ENCODE assay signal across 19 cellular contexts in genomic region chr2:233440714-233441113, GRCh38.
A peak's percentile ranks its signal among the peaks of the same experiment; 100 is the strongest.
DNase-seq lines count a peak whose midpoint lies in the region; ATAC-seq, FAIRE-seq and TF ChIP-seq lines count a peak whose summit lies in the region.
"Had no signal": no experiment of that assay in that cellular context is flagged by ENCODE, and none has a peak within 500 bp of the region (broad histone marks: within the 10 kb centered on the region; RNA-seq: fewer than 3 reads in every experiment).

No MANE protein-coding gene starts in this region.

- no peak overlapping the region for H3K4me3 ChIP-seq in CD8-positive, alpha-beta memory T cell (ENCODE audit: low read length)

- H3K36me3 Mint-ChIP-seq in T-helper 2 cell treated with Interferon-gamma antibody and Interleukin-4, amounts not matched to agents 5 μg/mL and 100 μg/mL, for 36 hours (ENCODE audit: low read depth), result peaks cover 52% of the 10 kb centered on the region
- peaks cover 7 to 97% (median 19%) of the 10 kb centered on the region in 3 donors for H3K36me3 Mint-ChIP-seq in CD8-positive, alpha-beta memory T cell
- peaks cover 23% of the 10 kb centered on the region for H3K36me3 Mint-ChIP-seq in activated naive CD8-positive, alpha-beta T cell treated with anti-CD3 and anti-CD28 coated beads for 36 hours
- peaks cover 29% of the 10 kb centered on the region for H3K36me3 Mint-ChIP-seq in osteocyte (ENCODE audit: unreplicated experiment)

- H3K36me3 ChIP-seq in CD8-positive, alpha-beta memory T cell (ENCODE audit: insufficient read depth, low read length), result peaks cover 60% of the 10 kb centered on the region

- DNase-seq in T-helper 2 cell treated with Interferon-gamma antibody and Interleukin-4, amounts not matched to agents 5 μg/mL and 100 μg/mL, for 36 hours (ENCODE audit: low spot score), result no peak
- DNase-seq in T-helper 2 cell (no peak), osteocyte (ENCODE audit: extremely low spot score, unreplicated experiment) (no peak), GM12891 (ENCODE audit: insufficient read length, low spot score) (no peak), hepatic stellate cell (ENCODE audit: low spot score) (no peak)
- peak in 1 of 5 donors; percentile 28 for DNase-seq in CD8-positive, alpha-beta memory T cell
- DNase-seq in activated naive CD8-positive, alpha-beta T cell treated with anti-CD3 and anti-CD28 coated beads for 36 hours, result no peak
- DNase-seq: activated CD4-positive, alpha-beta T cell treated with anti-CD3 and anti-CD28 coated beads, Interleukin-2, amount 50 U/mL, for 1 hour; activated T-cell treated with anti-CD3 and anti-CD28 coated beads, Interleukin-2, amount 50 U/mL, for 48 hours; BE2C; central memory CD4-positive, alpha-beta T cell; effector CD8-positive, alpha-beta T cell; HCEC 1CT; NCI-H1417; NCI-H526 treated with DMSO at 0.1 percent for 48 hours had no signal

- H3K4me3 Mint-ChIP-seq in T-helper 2 cell treated with Interferon-gamma antibody and Interleukin-4, amounts not matched to agents 5 μg/mL and 100 μg/mL, for 36 hours, result no peak overlapping the region
- peak overlapping the region in 1 of 7 donors; percentile 27 for H3K4me3 Mint-ChIP-seq in CD8-positive, alpha-beta memory T cell
- H3K4me3 Mint-ChIP-seq in activated naive CD8-positive, alpha-beta T cell treated with anti-CD3 and anti-CD28 coated beads for 36 hours, result no peak overlapping the region
- no peak overlapping the region for H3K4me3 Mint-ChIP-seq in osteocyte (ENCODE audit: unreplicated experiment)

- ATAC-seq in GM18907 (IDR thresholded peaks at IDR 0.05; ENCODE audit: unreplicated experiment), result no peak

- no peaks in the 10 kb centered on the region for H3K27me3 Mint-ChIP-seq in T-helper 2 cell treated with Interferon-gamma antibody and Interleukin-4, amounts not matched to agents 5 μg/mL and 100 μg/mL, for 36 hours (ENCODE audit: low read depth)
- no peaks in the 10 kb centered on the region for H3K27me3 Mint-ChIP-seq in CD8-positive, alpha-beta memory T cell
- no peaks in the 10 kb centered on the region for H3K27me3 Mint-ChIP-seq in activated naive CD8-positive, alpha-beta T cell treated with anti-CD3 and anti-CD28 coated beads for 36 hours
- H3K27me3 Mint-ChIP-seq in osteocyte (ENCODE audit: unreplicated experiment), result no peaks in the 10 kb centered on the region

- FAIRE-seq in GM12891 (lab: Jason Lieb, UNC), result no peak
- FAIRE-seq: G401.6 had no signal

- no peak overlapping the region for H3K27ac ChIP-seq in CD8-positive, alpha-beta memory T cell (ENCODE audit: low read depth, low read length)
- H3K27ac ChIP-seq: 22Rv1, parathyroid adenoma had no signal

- POLR2A ChIA-PET in CD8-positive, alpha-beta memory T cell (lab: Charles Lee), result no interaction called here

- H3K4me1 Mint-ChIP-seq in T-helper 2 cell treated with Interferon-gamma antibody and Interleukin-4, amounts not matched to agents 5 μg/mL and 100 μg/mL, for 36 hours (ENCODE audit: low read depth), result peaks cover 8% of the 10 kb centered on the region
- peaks cover 11 to 29% (median 15%) of the 10 kb centered on the region in 3 donors for H3K4me1 Mint-ChIP-seq in CD8-positive, alpha-beta memory T cell
- H3K4me1 Mint-ChIP-seq in activated naive CD8-positive, alpha-beta T cell treated with anti-CD3 and anti-CD28 coated beads for 36 hours, result peaks cover 24% of the 10 kb centered on the region
- H3K4me1 Mint-ChIP-seq in osteocyte (ENCODE audit: unreplicated experiment), result peaks cover 10% of the 10 kb centered on the region

- no peak for TF ChIP-seq POLR2A in GM12891 (IDR thresholded peaks at IDR 0.05; ENCODE audit: low read depth, low read length)

- CTCF ChIA-PET in CD8-positive, alpha-beta memory T cell (lab: Charles Lee), result interaction anchor here (1.1 to 8.8 kb wide), 4 partner anchors 17 to 56 kb away, joined by 4 to 239 read pairs (median 4); no protein-coding TSS in a partner anchor

- H3K9me3 ChIP-seq in CD8-positive, alpha-beta memory T cell (ENCODE audit: low read length), result no peaks in the 10 kb centered on the region
- H3K9me3 ChIP-seq: BE2C had no signal

- TF ChIP-seq CTCF in osteocyte (IDR thresholded peaks at IDR 0.05), result no peak

- peaks cover 13% of the 10 kb centered on the region for H3K4me1 ChIP-seq in CD8-positive, alpha-beta memory T cell (ENCODE audit: insufficient read depth, low read length)
- H3K4me1 ChIP-seq: BE2C, parathyroid adenoma had no signal

- no peaks in the 10 kb centered on the region for H3K27me3 ChIP-seq in CD8-positive, alpha-beta memory T cell (ENCODE audit: insufficient read depth, low read length, poor library complexity, severe bottlenecking)
- H3K27me3 ChIP-seq: BE2C had no signal

- peak overlapping the region; percentile 78 for H3K27ac Mint-ChIP-seq in T-helper 2 cell treated with Interferon-gamma antibody and Interleukin-4, amounts not matched to agents 5 μg/mL and 100 μg/mL, for 36 hours
- peak overlapping the region in 5 of 8 donors; percentile 50 to 95 (median 58) for H3K27ac Mint-ChIP-seq in CD8-positive, alpha-beta memory T cell
- H3K27ac Mint-ChIP-seq in activated naive CD8-positive, alpha-beta T cell treated with anti-CD3 and anti-CD28 coated beads for 36 hours, result peak overlapping the region; percentile 49
- peak overlapping the region; percentile 77 for H3K27ac Mint-ChIP-seq in osteocyte (ENCODE audit: unreplicated experiment)

- H3K9me3 Mint-ChIP-seq in T-helper 2 cell treated with Interferon-gamma antibody and Interleukin-4, amounts not matched to agents 5 μg/mL and 100 μg/mL, for 36 hours, result no peaks in the 10 kb centered on the region
- H3K9me3 Mint-ChIP-seq in CD8-positive, alpha-beta memory T cell, result no peaks in the 10 kb centered on the region
- no peaks in the 10 kb centered on the region for H3K9me3 Mint-ChIP-seq in activated naive CD8-positive, alpha-beta T cell treated with anti-CD3 and anti-CD28 coated beads for 36 hours
- no peaks in the 10 kb centered on the region for H3K9me3 Mint-ChIP-seq in osteocyte (ENCODE audit: unreplicated experiment)

TF ChIP-seq in GM12891, 5 proteins besides CTCF, POLR2A, EP300 and RAD21:
- TF ChIP-seq TAF1 (IDR thresholded peaks at IDR 0.05; ENCODE audit: low read depth, low read length) (no peak), PAX5 (IDR thresholded peaks at IDR 0.05; ENCODE audit: insufficient read depth, low read length, severe bottlenecking) (no peak), SPI1 (IDR thresholded peaks at IDR 0.05; ENCODE audit: low read depth, low read length) (no peak), POU2F2 (IDR thresholded peaks at IDR 0.05; ENCODE audit: low read depth, low read length) (no peak), POLR2AphosphoS5 (IDR thresholded peaks at IDR 0.05; ENCODE audit: low read depth, low read length) (no peak)
TF ChIP-seq in GM12891: peak in this region for 0.
